1 cellular context compared by ENCODE assay signal in the genomic region with DNA sequence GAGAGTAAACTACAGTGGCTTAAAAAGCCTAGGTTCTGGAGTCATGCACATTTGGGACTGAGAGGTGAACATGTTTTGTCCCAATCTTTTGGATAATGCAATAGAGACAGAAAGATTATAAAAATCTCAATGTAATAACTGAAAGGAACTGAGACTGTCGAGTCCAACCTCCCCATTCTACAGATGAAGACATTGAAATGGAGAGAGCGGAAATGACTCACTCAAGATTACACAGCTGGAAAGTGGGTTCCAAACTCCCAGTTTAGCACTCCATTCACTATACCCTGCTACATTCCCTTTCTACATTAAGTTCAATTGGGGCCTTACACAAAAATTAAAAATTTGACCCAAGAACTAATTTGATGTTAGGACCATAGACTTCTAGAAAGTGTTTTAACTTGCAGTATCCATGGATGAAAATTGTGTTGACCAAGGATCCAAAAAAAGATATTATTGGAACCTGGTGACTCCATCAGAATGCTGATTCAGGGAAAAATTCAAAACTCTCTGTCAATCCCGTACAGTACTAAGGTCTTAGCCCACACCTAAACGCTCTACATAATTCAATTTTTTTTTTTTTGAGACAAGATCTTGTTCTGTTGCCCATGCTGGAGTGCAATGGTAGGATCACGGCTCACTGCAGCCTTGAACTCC.
TF ChIP-seq lines count a peak whose summit lies in the region.

No MANE protein-coding gene starts in this region.

TF ChIP-seq in K562, 482 proteins besides CTCF, POLR2A, EP300 and RAD21 (continued from another document):
- TF ChIP-seq, protein P1, sequence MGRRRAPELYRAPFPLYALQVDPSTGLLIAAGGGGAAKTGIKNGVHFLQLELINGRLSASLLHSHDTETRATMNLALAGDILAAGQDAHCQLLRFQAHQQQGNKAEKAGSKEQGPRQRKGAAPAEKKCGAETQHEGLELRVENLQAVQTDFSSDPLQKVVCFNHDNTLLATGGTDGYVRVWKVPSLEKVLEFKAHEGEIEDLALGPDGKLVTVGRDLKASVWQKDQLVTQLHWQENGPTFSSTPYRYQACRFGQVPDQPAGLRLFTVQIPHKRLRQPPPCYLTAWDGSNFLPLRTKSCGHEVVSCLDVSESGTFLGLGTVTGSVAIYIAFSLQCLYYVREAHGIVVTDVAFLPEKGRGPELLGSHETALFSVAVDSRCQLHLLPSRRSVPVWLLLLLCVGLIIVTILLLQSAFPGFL (CRISPR knock-in tag; IDR thresholded peaks at IDR 0.05), result no peak
- TF ChIP-seq ZBTB8A (IDR thresholded peaks at IDR 0.05; ENCODE audit: partially characterized antibody), result no peak
- TF ChIP-seq SETDB1 (IDR thresholded peaks at IDR 0.05; ENCODE audit: low read length), result no peak
- peak; percentile 9 for TF ChIP-seq HDAC3 (IDR thresholded peaks at IDR 0.05; ENCODE audit: borderline replicate concordance, partially characterized antibody)
- TF ChIP-seq SMAD1 (IDR thresholded peaks at IDR 0.05; ENCODE audit: low read depth, low read length, partially characterized antibody), result no peak
- no peak for TF ChIP-seq ZNF224 (CRISPR knock-in tag; IDR thresholded peaks at IDR 0.05)
- peak; percentile 83 for TF ChIP-seq JUN (IDR thresholded peaks at IDR 0.05; ENCODE audit: borderline replicate concordance, low read depth, low read length)
- no peak for TF ChIP-seq JUN (CRISPR knock-in tag; IDR thresholded peaks at IDR 0.05; ENCODE audit: borderline replicate concordance)
- TF ChIP-seq KDM1A (IDR thresholded peaks at IDR 0.05), result peak; percentile 67 to 76; a peak in 3 of 4 replicates
- no peak for TF ChIP-seq KLF16 (IDR thresholded peaks at IDR 0.05)
- TF ChIP-seq ZKSCAN8 (CRISPR knock-in tag; IDR thresholded peaks at IDR 0.05), result 0 out of 2 replicates have a peak, but pooled peaks have one; percentile 37
- TF ChIP-seq FOS (IDR thresholded peaks at IDR 0.05; ENCODE audit: extremely low read depth, insufficient read length), result peak; percentile 43
- TF ChIP-seq ZNF766 (CRISPR knock-in tag; conservative IDR thresholded peaks at IDR 0.05), result 0 out of 2 replicates have a peak, but pooled peaks have one; percentile 18
- no peak for TF ChIP-seq ZSCAN32 (CRISPR knock-in tag; IDR thresholded peaks at IDR 0.05)
- TF ChIP-seq, protein P2, sequence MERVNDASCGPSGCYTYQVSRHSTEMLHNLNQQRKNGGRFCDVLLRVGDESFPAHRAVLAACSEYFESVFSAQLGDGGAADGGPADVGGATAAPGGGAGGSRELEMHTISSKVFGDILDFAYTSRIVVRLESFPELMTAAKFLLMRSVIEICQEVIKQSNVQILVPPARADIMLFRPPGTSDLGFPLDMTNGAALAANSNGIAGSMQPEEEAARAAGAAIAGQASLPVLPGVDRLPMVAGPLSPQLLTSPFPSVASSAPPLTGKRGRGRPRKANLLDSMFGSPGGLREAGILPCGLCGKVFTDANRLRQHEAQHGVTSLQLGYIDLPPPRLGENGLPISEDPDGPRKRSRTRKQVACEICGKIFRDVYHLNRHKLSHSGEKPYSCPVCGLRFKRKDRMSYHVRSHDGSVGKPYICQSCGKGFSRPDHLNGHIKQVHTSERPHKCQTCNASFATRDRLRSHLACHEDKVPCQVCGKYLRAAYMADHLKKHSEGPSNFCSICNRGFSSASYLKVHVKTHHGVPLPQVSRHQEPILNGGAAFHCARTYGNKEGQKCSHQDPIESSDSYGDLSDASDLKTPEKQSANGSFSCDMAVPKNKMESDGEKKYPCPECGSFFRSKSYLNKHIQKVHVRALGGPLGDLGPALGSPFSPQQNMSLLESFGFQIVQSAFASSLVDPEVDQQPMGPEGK (CRISPR knock-in tag; IDR thresholded peaks at IDR 0.05; ENCODE audit: borderline replicate concordance), result no peak
- TF ChIP-seq SMARCA4 (IDR thresholded peaks at IDR 0.05), result peak; percentile 80; the same call in 1 of the 2 replicates
- no peak for TF ChIP-seq SRSF1 (IDR thresholded peaks at IDR 0.05; ENCODE audit: low read depth, low read length)
- TF ChIP-seq ATF7 (IDR thresholded peaks at IDR 0.05), result 0 out of 2 replicates have a peak, but pooled peaks have one; percentile 23
- no peak for TF ChIP-seq STAT5B (CRISPR knock-in tag; IDR thresholded peaks at IDR 0.05)
- TF ChIP-seq KAT7 (CRISPR knock-in tag; IDR thresholded peaks at IDR 0.05; ENCODE audit: borderline replicate concordance), result 0 out of 2 replicates have a peak, but pooled peaks have one; percentile 22
- TF ChIP-seq TARDBP (IDR thresholded peaks at IDR 0.05), result no peak
